In the genomic region with DNA sequence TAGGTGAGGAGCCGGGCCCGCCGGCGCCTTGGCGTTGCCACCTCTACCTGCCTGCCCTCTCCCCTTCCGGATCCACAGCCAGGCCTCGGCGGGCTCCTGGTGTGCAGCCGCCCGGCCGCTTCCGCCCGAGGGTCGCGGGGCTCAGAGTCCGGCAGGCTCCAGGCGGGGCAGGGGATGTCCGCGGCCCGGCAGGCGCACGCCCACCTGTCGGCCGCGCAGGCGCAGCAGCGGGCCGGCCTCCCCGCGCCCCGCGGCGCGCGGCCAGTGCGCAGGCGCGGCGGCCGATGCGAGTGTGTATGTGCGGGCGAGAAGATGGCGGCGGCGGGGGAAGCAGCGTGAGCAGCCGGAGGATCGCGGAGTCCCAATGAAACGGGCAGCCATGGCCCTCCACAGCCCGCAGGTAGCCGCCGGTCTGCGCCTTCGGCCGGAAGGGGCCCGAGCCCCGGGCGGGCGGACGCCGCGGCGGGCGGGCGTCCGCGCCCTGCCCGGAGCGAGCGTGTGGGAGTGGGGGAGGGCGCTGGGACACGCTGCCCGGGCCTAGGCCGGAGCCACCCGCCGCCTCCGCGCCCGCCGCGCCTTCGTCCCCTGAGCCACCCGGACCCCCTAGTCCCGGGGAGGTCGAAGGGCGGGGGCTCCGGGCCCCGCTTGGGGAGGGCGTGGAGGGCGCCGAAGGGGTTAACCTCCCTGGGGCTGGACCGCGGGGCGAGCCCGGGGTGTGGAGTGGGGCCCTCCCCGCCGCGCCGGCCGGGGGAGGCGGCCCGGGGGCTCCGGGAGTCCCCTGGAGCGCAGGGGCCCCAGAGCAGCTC, we compare ENCODE assay signal across 8 cellular contexts. TPM values are rescaled to one million over a fixed set of nuclear protein-coding genes. Genes with fewer than 3 reads are reported as not detected.
DNase-seq lines count a peak whose midpoint lies in the region; ATAC-seq and TF ChIP-seq lines count a peak whose summit lies in the region.

A gene with protein sequence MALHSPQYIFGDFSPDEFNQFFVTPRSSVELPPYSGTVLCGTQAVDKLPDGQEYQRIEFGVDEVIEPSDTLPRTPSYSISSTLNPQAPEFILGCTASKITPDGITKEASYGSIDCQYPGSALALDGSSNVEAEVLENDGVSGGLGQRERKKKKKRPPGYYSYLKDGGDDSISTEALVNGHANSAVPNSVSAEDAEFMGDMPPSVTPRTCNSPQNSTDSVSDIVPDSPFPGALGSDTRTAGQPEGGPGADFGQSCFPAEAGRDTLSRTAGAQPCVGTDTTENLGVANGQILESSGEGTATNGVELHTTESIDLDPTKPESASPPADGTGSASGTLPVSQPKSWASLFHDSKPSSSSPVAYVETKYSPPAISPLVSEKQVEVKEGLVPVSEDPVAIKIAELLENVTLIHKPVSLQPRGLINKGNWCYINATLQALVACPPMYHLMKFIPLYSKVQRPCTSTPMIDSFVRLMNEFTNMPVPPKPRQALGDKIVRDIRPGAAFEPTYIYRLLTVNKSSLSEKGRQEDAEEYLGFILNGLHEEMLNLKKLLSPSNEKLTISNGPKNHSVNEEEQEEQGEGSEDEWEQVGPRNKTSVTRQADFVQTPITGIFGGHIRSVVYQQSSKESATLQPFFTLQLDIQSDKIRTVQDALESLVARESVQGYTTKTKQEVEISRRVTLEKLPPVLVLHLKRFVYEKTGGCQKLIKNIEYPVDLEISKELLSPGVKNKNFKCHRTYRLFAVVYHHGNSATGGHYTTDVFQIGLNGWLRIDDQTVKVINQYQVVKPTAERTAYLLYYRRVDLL (plus strand): TSS at position 289 of the 806 bp plus-strand sequence. CDS start 91 bp downstream, at position 380.

- DNase-seq in EH (ENCODE audit: low read depth) (peak; percentile 82), LNCaP clone FGC (ENCODE audit: low read depth) (no peak), SK-N-DZ (ENCODE audit: low spot score) (peak; percentile 84), globus pallidus (ENCODE audit: low spot score) (peak; percentile 74), occipital lobe (lab: John Stamatoyannopoulos, UW) (peak; percentile 67), superior temporal gyrus (ENCODE audit: extremely low spot score) (peak; percentile 74)
- peak; percentile 83 for DNase-seq in activated naive CD4-positive, alpha-beta T cell treated with Interleukin-2 at 50 U/mL for 16 hours

- peak; percentile 75 for ATAC-seq in GM21825 (IDR thresholded peaks at IDR 0.05; ENCODE audit: unreplicated experiment)

- no peak for TF ChIP-seq CTCF in LNCaP clone FGC (IDR thresholded peaks at IDR 0.05; ENCODE audit: control insufficient read depth, extremely low read depth, insufficient read depth)

- peak within 1 kb of the TSS; percentile 88 for H3K4me3 ChIP-seq in LNCaP clone FGC (ENCODE audit: low read depth, low read length)

RNA-seq across cellular contexts. Expression of the gene that starts here (rescaled TPM):
- polyA plus RNA-seq in SK-N-DZ (2014; cell fraction: cytosol; rRNA removed), result 57.4 and 58.4 TPM in 2 replicates
- 56.1 and 63.8 TPM in 2 replicates for polyA plus RNA-seq in SK-N-DZ (2014; cell fraction: nucleus; rRNA removed)
- 46.5 TPM for total RNA-seq in occipital lobe
